ENCODE assay signal across 8 cellular contexts in genomic region chr4:104490770-104491395, GRCh38. TPM values are rescaled to one million over a fixed set of nuclear protein-coding genes. Genes with fewer than 3 reads are reported as not detected.
DNase-seq lines count a peak whose midpoint lies in the region; ATAC-seq and TF ChIP-seq lines count a peak whose summit lies in the region.

No MANE protein-coding gene starts in this region.

- H3K4me1 Mint-ChIP-seq in natural killer cell treated with Interleukin-12 subunit alpha and Interleukin-12 subunit beta and Interleukin-15 and Interleukin-18, amount 100 ng/mL, for 72 hours (ENCODE audit: low read depth in 2 of 2): peaks cover 32 to 41% of the 10 kb centered on the region in 2 donors
- peaks cover 53% of the 10 kb centered on the region for H3K4me1 Mint-ChIP-seq in type B pancreatic cell (ENCODE audit: unreplicated experiment)

- TF ChIP-seq CTCF in foreskin fibroblast (IDR thresholded peaks at IDR 0.05; ENCODE audit: low read depth, low read length) (no peak), type B pancreatic cell (conservative IDR thresholded peaks at IDR 0.05) (no peak)

- peak overlapping the region; percentile 81 for H3K4me3 Mint-ChIP-seq in natural killer cell treated with Interleukin-12 subunit alpha and Interleukin-12 subunit beta and Interleukin-15 and Interleukin-18, amount 100 ng/mL, for 72 hours
- peak overlapping the region; percentile 93 for H3K4me3 Mint-ChIP-seq in type B pancreatic cell

- DNase-seq in DMS153 (lab: John Stamatoyannopoulos, UW): peak; percentile 73
- DNase-seq in HuH-7 (ENCODE audit: low spot score): peak; percentile 46
- peak; percentile 7 to 19 for DNase-seq in activated T-helper 1 cell treated with anti-CD3 and anti-CD28 coated beads, Interleukin-2, amount 50 U/mL, for 16 hours (ENCODE audit: low read depth in 1 of 2, low spot score in 1 of 2)
- peak in 1 of 2 donors; percentile 64 for DNase-seq in foreskin fibroblast
- no peak for DNase-seq in natural killer cell treated with Interleukin-12 subunit alpha and Interleukin-12 subunit beta and Interleukin-15 and Interleukin-18, amount 100 ng/mL, for 72 hours (ENCODE audit: low spot score)
- peak; percentile 90 for DNase-seq in type B pancreatic cell (ENCODE audit: extremely low spot score, unreplicated experiment)

- peak overlapping the region; percentile 39 to 61 for H3K4me3 ChIP-seq in foreskin fibroblast (ENCODE audit: low read depth in 1 of 2, low read length in 2 of 2)

- peak overlapping the region; percentile 39 to 59 for H3K27ac Mint-ChIP-seq in natural killer cell treated with Interleukin-12 subunit alpha and Interleukin-12 subunit beta and Interleukin-15 and Interleukin-18, amount 100 ng/mL, for 72 hours
- peak overlapping the region; percentile 83 for H3K27ac Mint-ChIP-seq in type B pancreatic cell

- H3K36me3 Mint-ChIP-seq in natural killer cell treated with Interleukin-12 subunit alpha and Interleukin-12 subunit beta and Interleukin-15 and Interleukin-18, amount 100 ng/mL, for 72 hours: no peaks in the 10 kb centered on the region
- no peaks in the 10 kb centered on the region for H3K36me3 Mint-ChIP-seq in type B pancreatic cell

- ATAC-seq in GM21528 (IDR thresholded peaks at IDR 0.05; ENCODE audit: low FRiP score, unreplicated experiment): peak; percentile 31
- ATAC-seq in natural killer cell treated with Interleukin-12 subunit alpha and Interleukin-12 subunit beta and Interleukin-15 and Interleukin-18, amount 100 ng/mL, for 72 hours: peak; percentile 64 to 76

- peaks cover 22 to 44% of the 10 kb centered on the region in 2 donors for H3K27me3 Mint-ChIP-seq in natural killer cell treated with Interleukin-12 subunit alpha and Interleukin-12 subunit beta and Interleukin-15 and Interleukin-18, amount 100 ng/mL, for 72 hours
- H3K27me3 Mint-ChIP-seq in type B pancreatic cell: peaks cover 13% of the 10 kb centered on the region

- H3K9me3 Mint-ChIP-seq in natural killer cell treated with Interleukin-12 subunit alpha and Interleukin-12 subunit beta and Interleukin-15 and Interleukin-18, amount 100 ng/mL, for 72 hours: no peaks in the 10 kb centered on the region
- H3K9me3 Mint-ChIP-seq in type B pancreatic cell: no peaks in the 10 kb centered on the region

TF ChIP-seq in PFSK-1, 5 proteins besides CTCF, POLR2A, EP300 and RAD21:
- TF ChIP-seq FOXP2 (optimal IDR thresholded peaks at IDR 0.05; ENCODE audit: borderline replicate concordance, extremely low read depth, extremely low read length, insufficient read depth) (no peak), SIN3A (IDR thresholded peaks at IDR 0.05; ENCODE audit: borderline replicate concordance, insufficient read depth, low read length) (0 out of 2 replicates have a peak, but pooled peaks have one; percentile 27), TAF1 (IDR thresholded peaks at IDR 0.05; ENCODE audit: borderline replicate concordance, insufficient read depth, low read length) (peak; percentile 46; the same call in 1 of the 2 replicates), REST (IDR thresholded peaks at IDR 0.05; ENCODE audit: insufficient read depth in 1 of 2, low read depth in 2 of 2, low read length in 2 of 2) (peak in 1 of 2 experiments; percentile 73; a peak in 2 of 4 replicates), POLR2AphosphoS5 (IDR thresholded peaks at IDR 0.05; ENCODE audit: low read depth, low read length) (peak; percentile 68; the same call in 1 of the 2 replicates)
TF ChIP-seq in PFSK-1: peak in this region for 4.

RNA-seq across cellular contexts. Expression of gene CXXC4, which starts 3.8 kb away (rescaled TPM):
- polyA plus RNA-seq in PFSK-1 (2012; ENCODE audit: insufficient read length, low read depth): 4.5 TPM
- not detected for total RNA-seq in natural killer cell treated with Interleukin-12 subunit alpha and Interleukin-12 subunit beta and Interleukin-15 and Interleukin-18, amount 100 ng/mL, for 72 hours
- 3.9 and 4.2 TPM in 2 replicates for total RNA-seq in type B pancreatic cell (ENCODE audit: low replicate concordance)
